Comparison of ENCODE assay signal across 1 cellular context in the genomic region with DNA sequence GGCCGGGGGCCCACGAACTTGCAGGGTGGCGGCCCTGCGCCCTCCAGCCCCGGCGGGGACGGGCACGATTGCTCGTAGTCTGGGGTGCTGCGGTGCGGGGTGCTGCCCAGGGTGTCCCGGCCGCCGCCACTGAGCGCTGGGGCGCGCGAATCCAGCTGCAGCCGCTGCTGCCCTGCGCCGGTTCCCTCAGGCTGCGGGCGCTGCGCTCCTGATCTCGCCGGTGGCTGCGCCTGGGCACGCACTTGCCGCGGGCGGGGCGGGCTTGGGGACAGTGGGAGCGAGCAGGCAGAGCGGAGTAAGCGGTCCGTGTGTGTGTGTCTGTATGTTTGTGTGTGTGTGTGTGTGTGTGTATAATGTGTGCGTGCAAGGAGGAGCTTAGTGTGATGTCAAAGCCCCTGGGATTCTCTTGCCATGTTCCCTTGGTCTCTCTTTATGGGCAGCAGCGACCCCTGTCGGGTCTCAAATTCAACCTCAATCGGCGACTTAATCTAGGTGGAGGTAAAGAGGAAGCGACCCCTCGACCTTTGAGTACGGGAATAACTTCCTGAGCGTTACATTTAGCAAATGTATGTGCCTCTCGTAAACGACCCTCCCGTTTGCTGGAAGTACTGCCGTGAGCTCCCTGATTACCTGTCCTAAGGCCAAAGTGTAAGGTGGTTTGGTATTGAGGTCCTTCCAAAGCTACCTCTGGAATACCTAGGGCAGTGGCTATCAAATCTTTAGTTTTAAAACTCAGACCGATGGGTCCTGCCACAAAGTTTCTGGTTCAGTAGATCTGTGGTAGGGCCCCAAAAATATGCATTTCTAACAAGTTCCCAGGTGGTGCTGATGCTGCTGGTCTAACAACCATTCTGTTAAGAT.
TF ChIP-seq lines count a peak whose summit lies in the region.

A gene (minus strand): TSS at position 324 of the 861 bp plus-strand sequence.

TF ChIP-seq in HEK293, 187 proteins besides CTCF, POLR2A, EP300 and RAD21 (continued from another document and continues in another):
- TF ChIP-seq, protein P1, sequence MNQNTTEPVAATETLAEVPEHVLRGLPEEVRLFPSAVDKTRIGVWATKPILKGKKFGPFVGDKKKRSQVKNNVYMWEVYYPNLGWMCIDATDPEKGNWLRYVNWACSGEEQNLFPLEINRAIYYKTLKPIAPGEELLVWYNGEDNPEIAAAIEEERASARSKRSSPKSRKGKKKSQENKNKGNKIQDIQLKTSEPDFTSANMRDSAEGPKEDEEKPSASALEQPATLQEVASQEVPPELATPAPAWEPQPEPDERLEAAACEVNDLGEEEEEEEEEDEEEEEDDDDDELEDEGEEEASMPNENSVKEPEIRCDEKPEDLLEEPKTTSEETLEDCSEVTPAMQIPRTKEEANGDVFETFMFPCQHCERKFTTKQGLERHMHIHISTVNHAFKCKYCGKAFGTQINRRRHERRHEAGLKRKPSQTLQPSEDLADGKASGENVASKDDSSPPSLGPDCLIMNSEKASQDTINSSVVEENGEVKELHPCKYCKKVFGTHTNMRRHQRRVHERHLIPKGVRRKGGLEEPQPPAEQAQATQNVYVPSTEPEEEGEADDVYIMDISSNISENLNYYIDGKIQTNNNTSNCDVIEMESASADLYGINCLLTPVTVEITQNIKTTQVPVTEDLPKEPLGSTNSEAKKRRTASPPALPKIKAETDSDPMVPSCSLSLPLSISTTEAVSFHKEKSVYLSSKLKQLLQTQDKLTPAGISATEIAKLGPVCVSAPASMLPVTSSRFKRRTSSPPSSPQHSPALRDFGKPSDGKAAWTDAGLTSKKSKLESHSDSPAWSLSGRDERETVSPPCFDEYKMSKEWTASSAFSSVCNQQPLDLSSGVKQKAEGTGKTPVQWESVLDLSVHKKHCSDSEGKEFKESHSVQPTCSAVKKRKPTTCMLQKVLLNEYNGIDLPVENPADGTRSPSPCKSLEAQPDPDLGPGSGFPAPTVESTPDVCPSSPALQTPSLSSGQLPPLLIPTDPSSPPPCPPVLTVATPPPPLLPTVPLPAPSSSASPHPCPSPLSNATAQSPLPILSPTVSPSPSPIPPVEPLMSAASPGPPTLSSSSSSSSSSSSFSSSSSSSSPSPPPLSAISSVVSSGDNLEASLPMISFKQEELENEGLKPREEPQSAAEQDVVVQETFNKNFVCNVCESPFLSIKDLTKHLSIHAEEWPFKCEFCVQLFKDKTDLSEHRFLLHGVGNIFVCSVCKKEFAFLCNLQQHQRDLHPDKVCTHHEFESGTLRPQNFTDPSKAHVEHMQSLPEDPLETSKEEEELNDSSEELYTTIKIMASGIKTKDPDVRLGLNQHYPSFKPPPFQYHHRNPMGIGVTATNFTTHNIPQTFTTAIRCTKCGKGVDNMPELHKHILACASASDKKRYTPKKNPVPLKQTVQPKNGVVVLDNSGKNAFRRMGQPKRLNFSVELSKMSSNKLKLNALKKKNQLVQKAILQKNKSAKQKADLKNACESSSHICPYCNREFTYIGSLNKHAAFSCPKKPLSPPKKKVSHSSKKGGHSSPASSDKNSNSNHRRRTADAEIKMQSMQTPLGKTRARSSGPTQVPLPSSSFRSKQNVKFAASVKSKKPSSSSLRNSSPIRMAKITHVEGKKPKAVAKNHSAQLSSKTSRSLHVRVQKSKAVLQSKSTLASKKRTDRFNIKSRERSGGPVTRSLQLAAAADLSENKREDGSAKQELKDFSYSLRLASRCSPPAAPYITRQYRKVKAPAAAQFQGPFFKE (tag by site-specific recombination; IDR thresholded peaks at IDR 0.05; ENCODE audit: borderline replicate concordance), result no peak
- TF ChIP-seq, protein P2, sequence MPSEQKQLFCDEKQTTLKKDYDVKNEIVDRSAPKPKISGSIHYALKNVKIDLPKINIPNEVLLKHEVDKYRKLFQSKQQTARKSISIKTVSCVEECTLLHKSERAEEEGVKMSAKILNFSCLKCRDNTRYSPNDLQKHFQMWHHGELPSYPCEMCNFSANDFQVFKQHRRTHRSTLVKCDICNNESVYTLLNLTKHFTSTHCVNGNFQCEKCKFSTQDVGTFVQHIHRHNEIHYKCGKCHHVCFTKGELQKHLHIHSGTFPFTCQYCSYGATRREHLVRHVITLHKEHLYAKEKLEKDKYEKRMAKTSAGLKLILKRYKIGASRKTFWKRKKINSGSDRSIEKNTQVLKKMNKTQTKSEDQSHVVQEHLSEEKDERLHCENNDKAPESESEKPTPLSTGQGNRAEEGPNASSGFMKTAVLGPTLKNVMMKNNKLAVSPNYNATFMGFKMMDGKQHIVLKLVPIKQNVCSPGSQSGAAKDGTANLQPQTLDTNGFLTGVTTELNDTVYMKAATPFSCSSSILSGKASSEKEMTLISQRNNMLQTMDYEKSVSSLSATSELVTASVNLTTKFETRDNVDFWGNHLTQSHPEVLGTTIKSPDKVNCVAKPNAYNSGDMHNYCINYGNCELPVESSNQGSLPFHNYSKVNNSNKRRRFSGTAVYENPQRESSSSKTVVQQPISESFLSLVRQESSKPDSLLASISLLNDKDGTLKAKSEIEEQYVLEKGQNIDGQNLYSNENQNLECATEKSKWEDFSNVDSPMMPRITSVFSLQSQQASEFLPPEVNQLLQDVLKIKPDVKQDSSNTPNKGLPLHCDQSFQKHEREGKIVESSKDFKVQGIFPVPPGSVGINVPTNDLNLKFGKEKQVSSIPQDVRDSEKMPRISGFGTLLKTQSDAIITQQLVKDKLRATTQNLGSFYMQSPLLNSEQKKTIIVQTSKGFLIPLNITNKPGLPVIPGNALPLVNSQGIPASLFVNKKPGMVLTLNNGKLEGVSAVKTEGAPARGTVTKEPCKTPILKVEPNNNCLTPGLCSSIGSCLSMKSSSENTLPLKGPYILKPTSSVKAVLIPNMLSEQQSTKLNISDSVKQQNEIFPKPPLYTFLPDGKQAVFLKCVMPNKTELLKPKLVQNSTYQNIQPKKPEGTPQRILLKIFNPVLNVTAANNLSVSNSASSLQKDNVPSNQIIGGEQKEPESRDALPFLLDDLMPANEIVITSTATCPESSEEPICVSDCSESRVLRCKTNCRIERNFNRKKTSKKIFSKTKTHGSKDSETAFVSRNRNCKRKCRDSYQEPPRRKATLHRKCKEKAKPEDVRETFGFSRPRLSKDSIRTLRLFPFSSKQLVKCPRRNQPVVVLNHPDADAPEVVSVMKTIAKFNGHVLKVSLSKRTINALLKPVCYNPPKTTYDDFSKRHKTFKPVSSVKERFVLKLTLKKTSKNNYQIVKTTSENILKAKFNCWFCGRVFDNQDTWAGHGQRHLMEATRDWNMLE (tag by site-specific recombination; conservative IDR thresholded peaks at IDR 0.05; ENCODE audit: low read depth), result peak; percentile 86
- TF ChIP-seq, protein P3, sequence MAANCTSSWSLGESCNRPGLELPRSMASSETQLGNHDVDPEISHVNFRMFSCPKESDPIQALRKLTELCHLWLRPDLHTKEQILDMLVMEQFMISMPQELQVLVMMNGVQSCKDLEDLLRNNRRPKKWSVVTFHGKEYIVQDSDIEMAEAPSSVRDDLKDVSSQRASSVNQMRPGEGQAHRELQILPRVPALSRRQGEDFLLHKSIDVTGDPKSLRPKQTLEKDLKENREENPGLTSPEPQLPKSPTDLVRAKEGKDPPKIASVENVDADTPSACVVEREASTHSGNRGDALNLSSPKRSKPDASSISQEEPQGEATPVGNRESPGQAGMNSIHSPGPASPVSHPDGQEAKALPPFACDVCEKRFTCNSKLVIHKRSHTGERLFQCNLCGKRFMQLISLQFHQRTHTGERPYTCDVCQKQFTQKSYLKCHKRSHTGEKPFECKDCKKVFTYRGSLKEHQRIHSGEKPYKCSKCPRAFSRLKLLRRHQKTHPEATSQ (tag by site-specific recombination; IDR thresholded peaks at IDR 0.05), result no peak
- peak; percentile 98 for TF ChIP-seq ZBTB48 (tag by site-specific recombination; IDR thresholded peaks at IDR 0.05)
- 0 out of 2 replicates have a peak, but pooled peaks have one; percentile 15 for TF ChIP-seq REPIN1 (tag by site-specific recombination; IDR thresholded peaks at IDR 0.05; ENCODE audit: low read depth)
- peak; percentile 87; the same call in 1 of the 2 replicates for TF ChIP-seq ZNF837 (tag by site-specific recombination; IDR thresholded peaks at IDR 0.05)
- 0 out of 2 replicates have a peak, but pooled peaks have one; percentile 27 for TF ChIP-seq IKZF3 (tag by site-specific recombination; IDR thresholded peaks at IDR 0.05)
- no peak for TF ChIP-seq ZNF658 (tag by site-specific recombination; IDR thresholded peaks at IDR 0.05)
- TF ChIP-seq, protein P4, sequence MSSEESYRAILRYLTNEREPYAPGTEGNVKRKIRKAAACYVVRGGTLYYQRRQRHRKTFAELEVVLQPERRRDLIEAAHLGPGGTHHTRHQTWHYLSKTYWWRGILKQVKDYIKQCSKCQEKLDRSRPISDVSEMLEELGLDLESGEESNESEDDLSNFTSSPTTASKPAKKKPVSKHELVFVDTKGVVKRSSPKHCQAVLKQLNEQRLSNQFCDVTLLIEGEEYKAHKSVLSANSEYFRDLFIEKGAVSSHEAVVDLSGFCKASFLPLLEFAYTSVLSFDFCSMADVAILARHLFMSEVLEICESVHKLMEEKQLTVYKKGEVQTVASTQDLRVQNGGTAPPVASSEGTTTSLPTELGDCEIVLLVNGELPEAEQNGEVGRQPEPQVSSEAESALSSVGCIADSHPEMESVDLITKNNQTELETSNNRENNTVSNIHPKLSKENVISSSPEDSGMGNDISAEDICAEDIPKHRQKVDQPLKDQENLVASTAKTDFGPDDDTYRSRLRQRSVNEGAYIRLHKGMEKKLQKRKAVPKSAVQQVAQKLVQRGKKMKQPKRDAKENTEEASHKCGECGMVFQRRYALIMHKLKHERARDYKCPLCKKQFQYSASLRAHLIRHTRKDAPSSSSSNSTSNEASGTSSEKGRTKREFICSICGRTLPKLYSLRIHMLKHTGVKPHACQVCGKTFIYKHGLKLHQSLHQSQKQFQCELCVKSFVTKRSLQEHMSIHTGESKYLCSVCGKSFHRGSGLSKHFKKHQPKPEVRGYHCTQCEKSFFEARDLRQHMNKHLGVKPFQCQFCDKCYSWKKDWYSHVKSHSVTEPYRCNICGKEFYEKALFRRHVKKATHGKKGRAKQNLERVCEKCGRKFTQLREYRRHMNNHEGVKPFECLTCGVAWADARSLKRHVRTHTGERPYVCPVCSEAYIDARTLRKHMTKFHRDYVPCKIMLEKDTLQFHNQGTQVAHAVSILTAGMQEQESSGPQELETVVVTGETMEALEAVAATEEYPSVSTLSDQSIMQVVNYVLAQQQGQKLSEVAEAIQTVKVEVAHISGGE (tag by site-specific recombination; conservative IDR thresholded peaks at IDR 0.05; ENCODE audit: low read depth), result peak; percentile 80
- TF ChIP-seq ZNF664 (tag by site-specific recombination; IDR thresholded peaks at IDR 0.05), result no peak; the same call in 1 of the 2 replicates
- TF ChIP-seq ZNF514 (tag by site-specific recombination; IDR thresholded peaks at IDR 0.05), result no peak
- TF ChIP-seq, protein P5, sequence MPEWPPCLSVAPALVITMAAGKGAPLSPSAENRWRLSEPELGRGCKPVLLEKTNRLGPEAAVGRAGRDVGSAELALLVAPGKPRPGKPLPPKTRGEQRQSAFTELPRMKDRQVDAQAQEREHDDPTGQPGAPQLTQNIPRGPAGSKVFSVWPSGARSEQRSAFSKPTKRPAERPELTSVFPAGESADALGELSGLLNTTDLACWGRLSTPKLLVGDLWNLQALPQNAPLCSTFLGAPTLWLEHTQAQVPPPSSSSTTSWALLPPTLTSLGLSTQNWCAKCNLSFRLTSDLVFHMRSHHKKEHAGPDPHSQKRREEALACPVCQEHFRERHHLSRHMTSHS (tag by site-specific recombination; IDR thresholded peaks at IDR 0.05), result no peak
- no peak for TF ChIP-seq MEIS1 (CRISPR knock-in tag; IDR thresholded peaks at IDR 0.05; ENCODE audit: borderline replicate concordance)
- TF ChIP-seq ZEB2 (tag by site-specific recombination; IDR thresholded peaks at IDR 0.05), result peak; percentile 94
- peak; percentile 91 for TF ChIP-seq ZNF654 (tag by site-specific recombination; IDR thresholded peaks at IDR 0.05; ENCODE audit: low read depth)
- TF ChIP-seq, protein P6, sequence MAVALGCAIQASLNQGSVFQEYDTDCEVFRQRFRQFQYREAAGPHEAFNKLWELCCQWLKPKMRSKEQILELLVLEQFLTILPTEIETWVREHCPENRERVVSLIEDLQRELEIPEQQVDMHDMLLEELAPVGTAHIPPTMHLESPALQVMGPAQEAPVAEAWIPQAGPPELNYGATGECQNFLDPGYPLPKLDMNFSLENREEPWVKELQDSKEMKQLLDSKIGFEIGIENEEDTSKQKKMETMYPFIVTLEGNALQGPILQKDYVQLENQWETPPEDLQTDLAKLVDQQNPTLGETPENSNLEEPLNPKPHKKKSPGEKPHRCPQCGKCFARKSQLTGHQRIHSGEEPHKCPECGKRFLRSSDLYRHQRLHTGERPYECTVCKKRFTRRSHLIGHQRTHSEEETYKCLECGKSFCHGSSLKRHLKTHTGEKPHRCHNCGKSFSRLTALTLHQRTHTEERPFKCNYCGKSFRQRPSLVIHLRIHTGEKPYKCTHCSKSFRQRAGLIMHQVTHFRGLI (tag by site-specific recombination; IDR thresholded peaks at IDR 0.05), result 0 out of 2 replicates have a peak, but pooled peaks have one; percentile 49
- peak; percentile 80 for TF ChIP-seq ZBTB8A (tag by site-specific recombination; IDR thresholded peaks at IDR 0.05)
- TF ChIP-seq ZNF184 (tag by site-specific recombination; IDR thresholded peaks at IDR 0.05), result no peak
- TF ChIP-seq, protein P7, sequence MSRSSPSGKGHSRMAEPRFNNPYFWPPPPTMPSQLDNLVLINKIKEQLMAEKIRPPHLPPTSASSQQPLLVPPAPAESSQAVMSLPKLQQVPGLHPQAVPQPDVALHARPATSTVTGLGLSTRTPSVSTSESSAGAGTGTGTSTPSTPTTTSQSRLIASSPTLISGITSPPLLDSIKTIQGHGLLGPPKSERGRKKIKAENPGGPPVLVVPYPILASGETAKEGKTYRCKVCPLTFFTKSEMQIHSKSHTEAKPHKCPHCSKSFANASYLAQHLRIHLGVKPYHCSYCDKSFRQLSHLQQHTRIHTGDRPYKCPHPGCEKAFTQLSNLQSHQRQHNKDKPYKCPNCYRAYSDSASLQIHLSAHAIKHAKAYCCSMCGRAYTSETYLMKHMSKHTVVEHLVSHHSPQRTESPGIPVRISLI (tag by site-specific recombination; IDR thresholded peaks at IDR 0.05), result no peak
- 0 out of 2 replicates have a peak, but pooled peaks have one; percentile 56 for TF ChIP-seq ZNF660 (tag by site-specific recombination; IDR thresholded peaks at IDR 0.05)
- peak; percentile 88 for TF ChIP-seq ZNF24 (tag by site-specific recombination; IDR thresholded peaks at IDR 0.05)
- TF ChIP-seq FEZF1 (tag by site-specific recombination; IDR thresholded peaks at IDR 0.05), result 0 out of 2 replicates have a peak, but pooled peaks have one; percentile 32
- TF ChIP-seq, protein P8, sequence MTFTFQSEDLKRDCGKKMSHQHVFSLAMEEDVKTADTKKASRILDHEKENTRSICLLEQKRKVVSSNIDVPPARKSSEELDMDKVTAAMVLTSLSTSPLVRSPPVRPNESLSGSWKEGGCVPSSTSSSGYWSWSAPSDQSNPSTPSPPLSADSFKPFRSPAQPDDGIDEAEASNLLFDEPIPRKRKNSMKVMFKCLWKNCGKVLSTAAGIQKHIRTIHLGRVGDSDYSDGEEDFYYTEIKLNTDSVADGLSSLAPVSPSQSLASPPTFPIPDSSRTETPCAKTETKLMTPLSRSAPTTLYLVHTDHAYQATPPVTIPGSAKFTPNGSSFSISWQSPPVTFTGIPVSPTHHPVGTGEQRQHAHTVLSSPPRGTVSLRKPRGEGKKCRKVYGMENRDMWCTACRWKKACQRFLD (tag by site-specific recombination; IDR thresholded peaks at IDR 0.05), result no peak
- TF ChIP-seq ZNF626 (tag by site-specific recombination; IDR thresholded peaks at IDR 0.05), result no peak
- 0 out of 2 replicates have a peak, but pooled peaks have one; percentile 44 for TF ChIP-seq WT1 (tag by site-specific recombination; IDR thresholded peaks at IDR 0.05)
- TF ChIP-seq ZBTB20 (tag by site-specific recombination; IDR thresholded peaks at IDR 0.05), result peak; percentile 88
- TF ChIP-seq RBAK (tag by site-specific recombination; IDR thresholded peaks at IDR 0.05), result no peak
